8 cellular contexts compared by ENCODE assay signal in genomic region chr7:51316666-51317581, GRCh38. TPM values are rescaled to one million over a fixed set of nuclear protein-coding genes. Genes with fewer than 3 reads are reported as not detected.
DNase-seq lines count a peak whose midpoint lies in the region; ATAC-seq and TF ChIP-seq lines count a peak whose summit lies in the region.

COBL (minus strand) TSS chr7:51316809; CDS start chr7:51316633, 176 bp downstream.

- no peak within 1 kb of the TSS for H3K27ac Mint-ChIP-seq in CD8-positive, alpha-beta T cell
- H3K27ac Mint-ChIP-seq in type B pancreatic cell, result peak within 1 kb of the TSS; percentile 99

- peaks cover 11% of the 10 kb centered on the region for H3K4me1 Mint-ChIP-seq in CD8-positive, alpha-beta T cell (ENCODE audit: low read depth)
- peaks cover 16% of the 10 kb centered on the region for H3K4me1 Mint-ChIP-seq in type B pancreatic cell (ENCODE audit: unreplicated experiment)

- no peaks in the 10 kb centered on the region for H3K36me3 ChIP-seq in CD8-positive, alpha-beta T cell (ENCODE audit: insufficient read depth, low read length)
- H3K36me3 ChIP-seq in mesodermal cell (ENCODE audit: control insufficient read depth, insufficient read depth, low read length), result no peaks in the 10 kb centered on the region

- no peaks in the 10 kb centered on the region for H3K9me3 ChIP-seq in CD8-positive, alpha-beta T cell (ENCODE audit: low read length)
- no peaks in the 10 kb centered on the region for H3K9me3 ChIP-seq in mesodermal cell (ENCODE audit: control insufficient read depth, low read length)

- POLR2A ChIA-PET in CD8-positive, alpha-beta T cell (lab: Charles Lee), result no interaction called here

- DNase-seq in CD8-positive, alpha-beta T cell, result no peak
- peak; percentile 20 to 26 for DNase-seq in NCI-H1930 (lab: John Stamatoyannopoulos, UW)
- peak in 2 of 10 donors; percentile 61 to 63 for DNase-seq in dorsolateral prefrontal cortex
- no peak for DNase-seq in type B pancreatic cell (ENCODE audit: extremely low spot score, unreplicated experiment)
- DNase-seq in NAMALWA (ENCODE audit: low spot score), result no peak
- no peak for DNase-seq in AG08395 (ENCODE audit: low spot score)

- H3K27me3 ChIP-seq in CD8-positive, alpha-beta T cell (ENCODE audit: insufficient read depth, low read length), result no peaks in the 10 kb centered on the region
- H3K27me3 ChIP-seq in dorsolateral prefrontal cortex, result no peaks in the 10 kb centered on the region

- H3K4me1 ChIP-seq in CD8-positive, alpha-beta T cell (ENCODE audit: insufficient read depth, low read length), result no peaks in the 10 kb centered on the region
- no peaks in the 10 kb centered on the region for H3K4me1 ChIP-seq in mesodermal cell (ENCODE audit: control insufficient read depth, insufficient read depth, low read length, poor library complexity, severe bottlenecking)

- no peak within 1 kb of the TSS for H3K4me3 ChIP-seq in CD8-positive, alpha-beta T cell (ENCODE audit: low read depth, low read length)
- H3K4me3 ChIP-seq in dorsolateral prefrontal cortex (peak within 1 kb of the TSS; percentile 62 to 92 (median 79)), mesodermal cell (ENCODE audit: extremely low read depth, insufficient read depth, low read length, poor library complexity, severe bottlenecking) (peak within 1 kb of the TSS; percentile 42)

- H3K27me3 Mint-ChIP-seq in CD8-positive, alpha-beta T cell (ENCODE audit: low read depth), result peaks cover 35% of the 10 kb centered on the region
- peaks cover 35% of the 10 kb centered on the region for H3K27me3 Mint-ChIP-seq in type B pancreatic cell

- no peaks in the 10 kb centered on the region for H3K36me3 Mint-ChIP-seq in CD8-positive, alpha-beta T cell
- H3K36me3 Mint-ChIP-seq in type B pancreatic cell, result no peaks in the 10 kb centered on the region

- ATAC-seq in CD8-positive, alpha-beta T cell, result no peak
- ATAC-seq in GM18505 (IDR thresholded peaks at IDR 0.05; ENCODE audit: unreplicated experiment), result no peak

- CTCF ChIA-PET in CD8-positive, alpha-beta T cell (lab: Charles Lee), result no interaction called here

- TF ChIP-seq CTCF in CD8-positive, alpha-beta T cell (IDR thresholded peaks at IDR 0.05), result no peak
- no peak for TF ChIP-seq CTCF in dorsolateral prefrontal cortex (IDR thresholded peaks at IDR 0.05 in 54 of 56, conservative IDR thresholded peaks at IDR 0.05 in 2 of 56; ENCODE audit: low read depth in 1 of 56, partially characterized antibody in 56 of 56)
- no peak for TF ChIP-seq CTCF in type B pancreatic cell (conservative IDR thresholded peaks at IDR 0.05)

- WGBS in mesodermal cell (ENCODE audit: insufficient coverage in 2 of 2), 2 experiments, result 5% methylated on average over 39 to 67 of the region's 94 CpGs

- peak within 1 kb of the TSS; percentile 37 for H3K4me3 Mint-ChIP-seq in CD8-positive, alpha-beta T cell
- H3K4me3 Mint-ChIP-seq in type B pancreatic cell, result peak within 1 kb of the TSS; percentile 96

- no peak for TF ChIP-seq POLR2A in GM18505 (IDR thresholded peaks at IDR 0.05; ENCODE audit: borderline replicate concordance, extremely low read depth, insufficient read depth, insufficient read length)

- no peaks in the 10 kb centered on the region for H3K9me3 Mint-ChIP-seq in CD8-positive, alpha-beta T cell
- no peaks in the 10 kb centered on the region for H3K9me3 Mint-ChIP-seq in type B pancreatic cell

- H3K27ac ChIP-seq in CD8-positive, alpha-beta T cell (ENCODE audit: low read depth, low read length), result no peak within 1 kb of the TSS
- H3K27ac ChIP-seq in dorsolateral prefrontal cortex (peak within 1 kb of the TSS; percentile 62 to 100 (median 98)), mesodermal cell (ENCODE audit: low read depth, low read length, severe bottlenecking) (no peak within 1 kb of the TSS)

- intact Hi-C loops in CD8-positive, alpha-beta T cell (cut with DNase I, micrococcal nuclease), result no loop called here
- intact Hi-C loops in dorsolateral prefrontal cortex (cut with DNase I), result loop anchor here (5.0 kb wide), 5 partner anchors 35 to 155 kb away; no protein-coding TSS in a partner anchor

RNA-seq across cellular contexts. Expression of gene COBL, which starts in this region (rescaled TPM):
- total RNA-seq in CD8-positive, alpha-beta T cell, result under 1 TPM; 0.19 to 0.30 TPM
- total RNA-seq in dorsolateral prefrontal cortex (100 to 1,000 TPM in 118 of 120 experiments, 10 to 100 TPM in 2; 94.0 to 204 (median 136) TPM), type B pancreatic cell (ENCODE audit: low replicate concordance) (25.7 and 47.1 TPM in 2 replicates)
- 0.59 TPM for polyA plus RNA-seq in mesodermal cell (2013, experiment 1 of 2)
- polyA plus RNA-seq in mesodermal cell (2013, experiment 2 of 2), result 1.4 TPM

Comparison
In these comparisons a context has a peak if more than half of its experiments do, and no peak if none do; other contexts are left out.
1. RNA of gene COBL (total RNA-seq): 94.0 to 204 TPM in dorsolateral prefrontal cortex and 25.7 to 47.1 TPM in type B pancreatic cell; 0.19 to 0.30 TPM in CD8-positive, alpha-beta T cell; every median in the first group is over 10 times any median in the second.
2. DNase-seq: peak in NCI-H1930 (2 of 2); none in CD8-positive, alpha-beta T cell (0 of 7), type B pancreatic cell (single experiment), NAMALWA (single experiment) and AG08395 (single experiment).
3. H3K27ac ChIP-seq: peak in dorsolateral prefrontal cortex (59 of 59); none in CD8-positive, alpha-beta T cell (single experiment) and mesodermal cell (single experiment).
4. intact Hi-C loops: an anchor here in dorsolateral prefrontal cortex (5.0 kb wide); none called in CD8-positive, alpha-beta T cell.